Comparison of ENCODE assay signal across 22 cellular contexts in genomic region chr10:43945908-43946307, GRCh38.
"Had no signal": no experiment of that assay in that cellular context is flagged by ENCODE, and none has a peak within 500 bp of the region (broad histone marks: within the 10 kb centered on the region; RNA-seq: fewer than 3 reads in every experiment).

No MANE protein-coding gene starts in this region.

- DNase-seq: activated B cell treated with CpG ODN at 0.5 μM for 24 hours; activated CD4-positive, alpha-beta T cell treated with anti-CD3 and anti-CD28 coated beads, Interleukin-2, amount 10 ng/mL, durations not matched to agents 7 days and 5 days; activated CD8-positive, alpha-beta T cell treated with anti-CD3 and anti-CD28 coated beads for 36 hours; activated gamma-delta T cell treated with Interleukin-2 at 50 U/mL for 16 hours; activated naive CD4-positive, alpha-beta T cell treated with anti-CD3 and anti-CD28 coated beads, Interleukin-2, amount 10 ng/mL, durations not matched to agents 7 days and 5 days; activated naive CD8-positive, alpha-beta T cell treated with anti-CD3 and anti-CD28 coated beads for 36 hours; activated T-cell treated with anti-CD3 and anti-CD28 coated beads for 4 hours; activated T-cell treated with anti-CD3 and anti-CD28 coated beads, Interleukin-2, amount 50 U/mL, for 72 hours; NCI-H1092 treated with DMSO at 0.1 percent for 48 hours; NCI-H1417 treated with DMSO at 0.1 percent for 48 hours; NCI-H1694; NCI-H2029; NCI-H2107; NCI-H345; NCI-H510A; NCI-H526 treated with DMSO at 0.1 percent for 48 hours; NCI-H82; SIG-M5; T-helper 2 cell; T1000 had no signal

- ATAC-seq: activated CD8-positive, alpha-beta T cell treated with anti-CD3 and anti-CD28 coated beads for 36 hours; activated T-cell treated with anti-CD3 and anti-CD28 coated beads, Interleukin-2, amount 50 U/mL, for 72 hours; T-cell had no signal

- H3K27ac ChIP-seq: KMS-11 had no signal
